7 cellular contexts compared by ENCODE assay signal in genomic region chr21:16464211-16464889, GRCh38.
DNase-seq lines count a peak whose midpoint lies in the region; ATAC-seq and TF ChIP-seq lines count a peak whose summit lies in the region.
"Not testable (repeated sequence)": the region's sequence is repeated elsewhere in the genome, so short reads cannot be mapped to it uniquely, and the experiment has no call there.

No MANE protein-coding gene starts in this region.

- H3K36me3 ChIP-seq in MG63, result peaks cover 62% of the 10 kb centered on the region

- peak; percentile 49 for ATAC-seq in left lobe of liver

- DNase-seq in AG09309 (ENCODE audit: low read depth) (peak; percentile 8), HCEC 1CT (peak; percentile 61), MG63 (peak; percentile 67), amniotic epithelial cell (ENCODE audit: low read depth) (peak; percentile 6), choroid plexus epithelial cell (ENCODE audit: low read depth) (peak; percentile 23), fibroblast of peridontal ligament (ENCODE audit: extremely low read depth) (peak; percentile 48)
- not testable (repeated sequence) for DNase-seq in left lobe of liver (ENCODE audit: low spot score)

- TF ChIP-seq CTCF in AG09309 (IDR thresholded peaks at IDR 0.05; ENCODE audit: control insufficient read depth, insufficient read depth, low read depth, low read length, missing control alignments); choroid plexus epithelial cell (conservative IDR thresholded peaks at IDR 0.05; ENCODE audit: low read depth, low read length): not testable (repeated sequence)

- not testable (repeated sequence) for H3K4me3 ChIP-seq in AG09309 (ENCODE audit: control insufficient read depth, low read depth, low read length); MG63; choroid plexus epithelial cell (ENCODE audit: low read depth, low read length)

- peaks cover 14% of the 10 kb centered on the region for H3K9me3 ChIP-seq in MG63

- H3K27me3 ChIP-seq in MG63, result not testable (repeated sequence)
